Comparison of ENCODE assay signal across 12 cellular contexts in the genomic region with DNA sequence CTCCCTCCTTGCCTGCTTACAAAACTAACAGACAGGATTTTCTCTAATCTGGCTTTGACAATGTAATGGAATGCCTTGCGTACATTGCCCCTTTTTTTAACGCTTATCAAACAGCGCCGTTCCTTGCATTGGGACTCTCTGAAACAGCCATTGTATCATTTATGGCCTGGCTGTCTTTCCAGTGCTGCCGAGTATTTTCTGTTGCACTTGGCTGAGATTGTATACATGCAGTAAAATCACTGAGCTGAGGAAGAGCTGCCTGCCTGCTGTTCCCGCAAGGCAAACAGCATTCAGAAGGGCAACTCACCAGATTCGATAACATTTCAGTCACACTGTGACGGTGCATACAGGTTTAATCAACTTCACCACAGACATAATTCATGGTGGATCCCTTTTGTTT.
DNase-seq lines count a peak whose midpoint lies in the region; ATAC-seq and TF ChIP-seq lines count a peak whose summit lies in the region.
"Had no signal": no experiment of that assay in that cellular context is flagged by ENCODE, and none has a peak within 500 bp of the region (broad histone marks: within the 10 kb centered on the region; RNA-seq: fewer than 3 reads in every experiment).

No MANE protein-coding gene starts in this region.

- TF ChIP-seq CTCF in 22Rv1 (IDR thresholded peaks at IDR 0.05) = no peak

- ATAC-seq in HG03135 (IDR thresholded peaks at IDR 0.05; ENCODE audit: unreplicated experiment) (no peak), HG02973 (IDR thresholded peaks at IDR 0.05; ENCODE audit: unreplicated experiment) (no peak)

- H3K9me3 Mint-ChIP-seq in activated T-helper 2 cell treated with anti-CD3 and anti-CD28 coated beads, Interferon-gamma antibody, Interleukin-2, Interleukin-4, amounts not matched to agents 10 μg/mL and 5 μg/mL and 100 μg/mL, durations not matched to agents 14 hours and 24 hours and 36 hours = no peaks in the 10 kb centered on the region

- no peak overlapping the region for H3K27ac Mint-ChIP-seq in activated T-helper 2 cell treated with anti-CD3 and anti-CD28 coated beads, Interferon-gamma antibody, Interleukin-2, Interleukin-4, amounts not matched to agents 10 μg/mL and 5 μg/mL and 100 μg/mL, durations not matched to agents 14 hours and 24 hours and 36 hours

- intact Hi-C loops in activated T-helper 2 cell treated with anti-CD3 and anti-CD28 coated beads, Interferon-gamma antibody, Interleukin-2, Interleukin-4, amounts not matched to agents 10 μg/mL and 5 μg/mL and 100 μg/mL, durations not matched to agents 14 hours and 24 hours and 36 hours (cut with micrococcal nuclease) = no loop called here

- no peaks in the 10 kb centered on the region for H3K4me1 Mint-ChIP-seq in activated T-helper 2 cell treated with anti-CD3 and anti-CD28 coated beads, Interferon-gamma antibody, Interleukin-2, Interleukin-4, amounts not matched to agents 10 μg/mL and 5 μg/mL and 100 μg/mL, durations not matched to agents 14 hours and 24 hours and 36 hours (ENCODE audit: low read depth)

- no peaks in the 10 kb centered on the region for H3K36me3 Mint-ChIP-seq in activated T-helper 2 cell treated with anti-CD3 and anti-CD28 coated beads, Interferon-gamma antibody, Interleukin-2, Interleukin-4, amounts not matched to agents 10 μg/mL and 5 μg/mL and 100 μg/mL, durations not matched to agents 14 hours and 24 hours and 36 hours (ENCODE audit: low read depth)

- H3K27ac ChIP-seq in 22Rv1 = peak overlapping the region; percentile 32; the same call in 1 of the 2 replicates
- H3K27ac ChIP-seq: adrenal gland had no signal

- H3K27me3 Mint-ChIP-seq in activated T-helper 2 cell treated with anti-CD3 and anti-CD28 coated beads, Interferon-gamma antibody, Interleukin-2, Interleukin-4, amounts not matched to agents 10 μg/mL and 5 μg/mL and 100 μg/mL, durations not matched to agents 14 hours and 24 hours and 36 hours (ENCODE audit: low read depth) = no peaks in the 10 kb centered on the region

- H3K4me3 Mint-ChIP-seq in activated T-helper 2 cell treated with anti-CD3 and anti-CD28 coated beads, Interferon-gamma antibody, Interleukin-2, Interleukin-4, amounts not matched to agents 10 μg/mL and 5 μg/mL and 100 μg/mL, durations not matched to agents 14 hours and 24 hours and 36 hours (ENCODE audit: low read depth) = no peak overlapping the region

- DNase-seq in NCI-H146 (lab: John Stamatoyannopoulos, UW) = peak; percentile 48
- peak; percentile 78 for DNase-seq in cerebellar cortex (ENCODE audit: low spot score)
- peak; percentile 7 to 51 for DNase-seq in lung microvascular endothelial cell (ENCODE audit: low read depth in 2 of 2)
- DNase-seq in activated T-helper 2 cell treated with anti-CD3 and anti-CD28 coated beads, Interferon-gamma antibody, Interleukin-2, Interleukin-4, amounts not matched to agents 10 μg/mL and 5 μg/mL and 100 μg/mL, durations not matched to agents 14 hours and 24 hours and 36 hours (ENCODE audit: low spot score) = no peak
- DNase-seq in stimulated activated CD4-positive, alpha-beta T cell treated with anti-CD3 and anti-CD28 coated beads, Interleukin-1b, Interleukin-23, amount 100 ng/mL, for 48 hours = no peak
- DNase-seq: adrenal gland, GF-D8, HCEC 1CT, T-helper 2 cell had no signal

Comparison
In these comparisons a context has a peak if more than half of its experiments do, and no peak if none do; other contexts are left out.
1. DNase-seq: peak in NCI-H146 (single experiment), cerebellar cortex (single experiment) and lung microvascular endothelial cell (2 of 2); none in activated T-helper 2 cell treated with anti-CD3 and anti-CD28 coated beads, Interferon-gamma antibody, Interleukin-2, Interleukin-4, amounts not matched to agents 10 μg/mL and 5 μg/mL and 100 μg/mL, durations not matched to agents 14 hours and 24 hours and 36 hours (single experiment) and stimulated activated CD4-positive, alpha-beta T cell treated with anti-CD3 and anti-CD28 coated beads, Interleukin-1b, Interleukin-23, amount 100 ng/mL, for 48 hours (single experiment).